ENCODE assay signal across 28 cellular contexts in genomic region chr2:17606851-17607250, GRCh38.
"Had no signal": no experiment of that assay in that cellular context is flagged by ENCODE, and none has a peak within 500 bp of the region (broad histone marks: within the 10 kb centered on the region; RNA-seq: fewer than 3 reads in every experiment).

No MANE protein-coding gene starts in this region.

- H3K9me3 Mint-ChIP-seq: activated B cell treated with CpG ODN at 0.5 μM for 24 hours; activated CD4-positive, alpha-beta memory T cell treated with anti-CD3 and anti-CD28 coated beads for 36 hours; activated CD4-positive, alpha-beta T cell treated with anti-CD3 and anti-CD28 coated beads, Interleukin-2, amount 10 ng/mL, durations not matched to agents 24 days and 14 days; activated naive CD4-positive, alpha-beta T cell treated with anti-CD3 and anti-CD28 coated beads, Interleukin-2, amount 10 ng/mL, durations not matched to agents 7 days and 5 days; activated naive CD8-positive, alpha-beta T cell treated with anti-CD3 and anti-CD28 coated beads, Interleukin-2, amount 10 ng/mL, durations not matched to agents 7 days and 5 days; activated T-cell treated with anti-CD3 and anti-CD28 coated beads, Interleukin-2, amount 50 U/mL, for 24 hours; brain; central memory CD8-positive, alpha-beta T cell; effector memory CD8-positive, alpha-beta T cell had no signal

- H3K9me3 ChIP-seq: ascending aorta, breast epithelium had no signal

- H3K27ac ChIP-seq: ascending aorta, breast epithelium, cardiac muscle cell, VCaP had no signal

- H3K4me1 ChIP-seq: ascending aorta, breast epithelium had no signal

- H3K4me1 Mint-ChIP-seq: activated B cell treated with CpG ODN at 0.5 μM for 24 hours; activated CD4-positive, alpha-beta T cell treated with anti-CD3 and anti-CD28 coated beads, Interleukin-2, amount 10 ng/mL, durations not matched to agents 24 days and 14 days; activated naive CD4-positive, alpha-beta T cell treated with anti-CD3 and anti-CD28 coated beads, Interleukin-2, amount 10 ng/mL, durations not matched to agents 7 days and 5 days; activated naive CD8-positive, alpha-beta T cell treated with anti-CD3 and anti-CD28 coated beads, Interleukin-2, amount 10 ng/mL, durations not matched to agents 7 days and 5 days; central memory CD8-positive, alpha-beta T cell had no signal

- H3K4me3 ChIP-seq: ascending aorta, breast epithelium, cardiac muscle cell had no signal

- H3K36me3 ChIP-seq: ascending aorta, breast epithelium, cardiac muscle cell had no signal

- H3K4me3 Mint-ChIP-seq: activated B cell treated with CpG ODN at 0.5 μM for 24 hours; activated CD4-positive, alpha-beta memory T cell treated with anti-CD3 and anti-CD28 coated beads for 36 hours; activated CD4-positive, alpha-beta T cell treated with anti-CD3 and anti-CD28 coated beads, Interleukin-2, amount 10 ng/mL, durations not matched to agents 24 days and 14 days; activated CD8-positive, alpha-beta T cell treated with anti-CD3 and anti-CD28 coated beads, Interleukin-2, amount 10 ng/mL, durations not matched to agents 7 days and 5 days; activated naive CD4-positive, alpha-beta T cell treated with anti-CD3 and anti-CD28 coated beads, Interleukin-2, amount 10 ng/mL, durations not matched to agents 7 days and 5 days; activated naive CD8-positive, alpha-beta T cell treated with anti-CD3 and anti-CD28 coated beads, Interleukin-2, amount 10 ng/mL, durations not matched to agents 7 days and 5 days; activated T-cell treated with anti-CD3 and anti-CD28 coated beads, Interleukin-2, amount 50 U/mL, for 24 hours; activated T-cell treated with anti-CD3 and anti-CD28 coated beads, Interleukin-2, amount 50 U/mL, for 72 hours; brain; central memory CD8-positive, alpha-beta T cell; effector memory CD8-positive, alpha-beta T cell had no signal

- H3K27me3 ChIP-seq: ascending aorta, breast epithelium, cardiac muscle cell had no signal

- H3K27me3 Mint-ChIP-seq: activated naive CD4-positive, alpha-beta T cell treated with anti-CD3 and anti-CD28 coated beads, Interleukin-2, amount 10 ng/mL, durations not matched to agents 7 days and 5 days; brain had no signal

- ATAC-seq: activated CD4-positive, CD25-positive, alpha-beta regulatory T cell treated with anti-CD3 and anti-CD28 coated beads, Interleukin-2, amount 50 U/mL, for 24 hours; activated CD8-positive, alpha-beta T cell treated with anti-CD3 and anti-CD28 coated beads, Interleukin-2, amount 10 ng/mL, durations not matched to agents 7 days and 5 days; activated naive CD4-positive, alpha-beta T cell treated with anti-CD3 and anti-CD28 coated beads, Interleukin-2, amount 50 U/mL, for 72 hours; activated T-cell treated with anti-CD3 and anti-CD28 coated beads, Interleukin-2, amount 50 U/mL, for 72 hours; effector memory CD8-positive, alpha-beta T cell; esophagus mucosa had no signal

- H3K36me3 Mint-ChIP-seq: activated CD4-positive, alpha-beta memory T cell treated with anti-CD3 and anti-CD28 coated beads for 36 hours; activated naive CD4-positive, alpha-beta T cell treated with anti-CD3 and anti-CD28 coated beads, Interleukin-2, amount 10 ng/mL, durations not matched to agents 7 days and 5 days; activated naive CD4-positive, alpha-beta T cell treated with anti-CD3 and anti-CD28 coated beads, Interleukin-2, amount 50 U/mL, for 72 hours; activated naive CD8-positive, alpha-beta T cell treated with anti-CD3 and anti-CD28 coated beads, Interleukin-2, amount 10 ng/mL, durations not matched to agents 7 days and 5 days; brain had no signal

- H3K27ac Mint-ChIP-seq: activated B cell treated with CpG ODN at 0.5 μM for 24 hours; activated CD4-positive, alpha-beta memory T cell treated with anti-CD3 and anti-CD28 coated beads for 36 hours; activated CD4-positive, alpha-beta T cell treated with anti-CD3 and anti-CD28 coated beads, Interleukin-2, amount 10 ng/mL, durations not matched to agents 24 days and 14 days; activated CD8-positive, alpha-beta T cell treated with anti-CD3 and anti-CD28 coated beads, Interleukin-2, amount 10 ng/mL, durations not matched to agents 7 days and 5 days; activated naive CD4-positive, alpha-beta T cell treated with anti-CD3 and anti-CD28 coated beads, Interleukin-2, amount 10 ng/mL, durations not matched to agents 7 days and 5 days; activated naive CD4-positive, alpha-beta T cell treated with anti-CD3 and anti-CD28 coated beads, Interleukin-2, amount 50 U/mL, for 72 hours; activated naive CD8-positive, alpha-beta T cell treated with anti-CD3 and anti-CD28 coated beads, Interleukin-2, amount 10 ng/mL, durations not matched to agents 7 days and 5 days; activated T-cell treated with anti-CD3 and anti-CD28 coated beads, Interleukin-2, amount 50 U/mL, for 24 hours; activated T-cell treated with anti-CD3 and anti-CD28 coated beads, Interleukin-2, amount 50 U/mL, for 72 hours; brain; effector memory CD8-positive, alpha-beta T cell had no signal

- DNase-seq: activated B cell treated with CpG ODN at 0.5 μM for 24 hours; activated CD4-positive, alpha-beta memory T cell treated with anti-CD3 and anti-CD28 coated beads for 36 hours; activated CD4-positive, alpha-beta T cell treated with anti-CD3 and anti-CD28 coated beads, Interleukin-2, amount 10 ng/mL, durations not matched to agents 24 days and 14 days; activated CD8-positive, alpha-beta memory T cell treated with anti-CD3 and anti-CD28 coated beads, Interleukin-2, amount 50 U/mL, for 48 hours; activated CD8-positive, alpha-beta T cell treated with anti-CD3 and anti-CD28 coated beads, Interleukin-2, amount 10 ng/mL, durations not matched to agents 7 days and 5 days; activated gamma-delta T cell; activated naive CD4-positive, alpha-beta T cell; activated naive CD4-positive, alpha-beta T cell treated with anti-CD3 and anti-CD28 coated beads, Interleukin-2, amount 10 ng/mL, durations not matched to agents 7 days and 5 days; activated naive CD8-positive, alpha-beta T cell treated with anti-CD3 and anti-CD28 coated beads, Interleukin-2, amount 10 ng/mL, durations not matched to agents 7 days and 5 days; activated T-cell treated with anti-CD3 and anti-CD28 coated beads for 4 hours; activated T-cell treated with anti-CD3 and anti-CD28 coated beads, Interleukin-2, amount 50 U/mL, for 24 hours; activated T-cell treated with anti-CD3 and anti-CD28 coated beads, Interleukin-2, amount 50 U/mL, for 72 hours; cortex of kidney; dermis blood vessel endothelial cell; effector CD4-positive, alpha-beta T cell; effector memory CD8-positive, alpha-beta T cell; foreskin fibroblast; head of caudate nucleus; T-helper 2 cell had no signal
